ENCODE assay signal across 8 cellular contexts in the genomic region with DNA sequence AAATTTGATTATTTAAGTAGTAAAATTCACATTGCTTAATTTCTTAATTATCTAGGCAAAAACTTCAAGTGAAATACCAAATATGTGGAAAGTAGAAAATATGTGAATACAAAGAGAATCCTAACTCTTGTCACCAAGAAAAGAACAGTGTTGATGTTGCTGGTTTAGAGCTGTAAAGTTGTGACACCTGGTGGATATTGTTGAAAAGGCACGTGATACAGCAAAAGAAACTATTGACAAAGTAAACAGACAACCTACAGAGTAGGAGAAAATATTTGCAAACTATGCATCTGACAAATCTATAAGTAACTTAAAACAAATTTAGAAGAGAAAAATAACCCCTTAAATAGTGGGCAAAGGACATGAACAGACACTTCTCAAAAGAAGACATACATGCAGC. TPM values are rescaled to one million over a fixed set of nuclear protein-coding genes. Genes with fewer than 3 reads are reported as not detected.
A peak's percentile ranks its signal among the peaks of the same experiment; 100 is the strongest.
DNase-seq lines count a peak whose midpoint lies in the region; ATAC-seq and TF ChIP-seq lines count a peak whose summit lies in the region.

No MANE protein-coding gene starts in this region.

- H3K27me3 ChIP-seq in brain microvascular endothelial cell (replicated peaks): no peaks in the 10 kb centered on the region
- H3K27me3 ChIP-seq in Karpas-422 (ENCODE audit: low read length): no peaks in the 10 kb centered on the region
- H3K27me3 ChIP-seq in left lung: no peaks in the 10 kb centered on the region

- H3K27ac ChIP-seq in brain microvascular endothelial cell: no peak overlapping the region
- H3K27ac ChIP-seq in Karpas-422 (ENCODE audit: low read length): no peak overlapping the region
- H3K27ac ChIP-seq in left lung: no peak overlapping the region

- H3K4me1 ChIP-seq in Karpas-422 (ENCODE audit: low read length): no peaks in the 10 kb centered on the region
- no peaks in the 10 kb centered on the region for H3K4me1 ChIP-seq in left lung

- intact Hi-C loops in left lung (cut with DNase I): no loop called here

- peak; percentile 47 for DNase-seq in ELR (ENCODE audit: low read depth)
- no peak for DNase-seq in brain microvascular endothelial cell
- DNase-seq in renal cortical epithelial cell (ENCODE audit: low read depth): peak; percentile 34
- no peak for DNase-seq in Karpas-422
- DNase-seq in left lung: no peak
- DNase-seq in mucosa of gallbladder (ENCODE audit: low spot score): no peak

- no peak overlapping the region for H3K4me2 ChIP-seq in Karpas-422 (ENCODE audit: low read depth, low read length, poor library complexity, severe bottlenecking)

- H3K79me2 ChIP-seq in Karpas-422 (ENCODE audit: low read length): no peaks in the 10 kb centered on the region

- in situ Hi-C loops in brain microvascular endothelial cell (cut with HindIII; ENCODE audit: low pct_ligation_motif_present, low sequenced_read_pairs): no loop called here

- H3K4me3 ChIP-seq in brain microvascular endothelial cell (ENCODE audit: low read depth, low read length): no peak overlapping the region
- H3K4me3 ChIP-seq in Karpas-422 (ENCODE audit: low read length): no peak overlapping the region
- H3K4me3 ChIP-seq in left lung: no peak overlapping the region

- no peaks in the 10 kb centered on the region; the same call in 1 of the 2 replicates for H4K20me1 ChIP-seq in Karpas-422 (ENCODE audit: insufficient read depth, low read depth, low read length)

- H3K9me2 ChIP-seq in Karpas-422 (replicated peaks; ENCODE audit: insufficient read depth, low read length): no peaks in the 10 kb centered on the region

- H3K36me3 ChIP-seq in brain microvascular endothelial cell (replicated peaks) (no peaks in the 10 kb centered on the region), Karpas-422 (ENCODE audit: insufficient read depth, low read length) (no peaks in the 10 kb centered on the region), left lung (no peaks in the 10 kb centered on the region)

- peak; percentile 79 for ATAC-seq in GM21447 (IDR thresholded peaks at IDR 0.05; ENCODE audit: unreplicated experiment)
- ATAC-seq in left lung: no peak

- peak; percentile 52; the same call in 1 of the 2 replicates for TF ChIP-seq CTCF in LNCAP (IDR thresholded peaks at IDR 0.05)
- TF ChIP-seq CTCF in brain microvascular endothelial cell (IDR thresholded peaks at IDR 0.05; ENCODE audit: low read depth, low read length, missing control alignments): peak; percentile 23
- peak in 1 of 2 donors; percentile 22 for TF ChIP-seq CTCF in left lung (IDR thresholded peaks at IDR 0.05)

- no peak overlapping the region for H2AFZ ChIP-seq in Karpas-422 (ENCODE audit: low read length)

- no peak overlapping the region for H3K9ac ChIP-seq in Karpas-422 (ENCODE audit: low read length)

- H3K9me3 ChIP-seq in Karpas-422 (ENCODE audit: low read length) (no peaks in the 10 kb centered on the region), left lung (no peaks in the 10 kb centered on the region)

RNA-seq across cellular contexts. Expression of gene ZC3H15, which starts 25.6 kb away (rescaled TPM):
- total RNA-seq in renal cortical epithelial cell: 85.1 and 115 TPM in 2 replicates
- 58.9 and 66.5 TPM in 2 replicates for total RNA-seq in Karpas-422 (2014; rRNA removed; shearing (Covaris generic); ENCODE audit: low replicate concordance)
- 10 to 100 TPM; 43.4 to 51.4 TPM for total RNA-seq in left lung
- 44.3 TPM for total RNA-seq in mucosa of gallbladder

Comparison
In these comparisons a context has a peak if more than half of its experiments do, and no peak if none do; other contexts are left out.
1. DNase-seq: peak in ELR (single experiment) and renal cortical epithelial cell (single experiment); none in brain microvascular endothelial cell (single experiment), Karpas-422 (single experiment), left lung (0 of 2) and mucosa of gallbladder (single experiment).